22 cellular contexts compared by ENCODE assay signal in genomic region chr13:110037925-110038573, GRCh38.
"Had no signal": no experiment of that assay in that cellular context is flagged by ENCODE, and none has a peak within 500 bp of the region (broad histone marks: within the 10 kb centered on the region; RNA-seq: fewer than 3 reads in every experiment).

No MANE protein-coding gene starts in this region.

- H3K9ac ChIP-seq: neural progenitor cell had no signal

- H3K4me2 ChIP-seq: hepatocyte, neural progenitor cell had no signal

- H3K79me2 ChIP-seq: hepatocyte had no signal

- ATAC-seq: effector memory CD8-positive, alpha-beta T cell; left lung; naive thymus-derived CD8-positive, alpha-beta T cell; upper lobe of right lung had no signal

- H3K4me3 ChIP-seq: breast epithelium, esophagus muscularis mucosa, hepatocyte, left lung, neural progenitor cell, sigmoid colon, thoracic aorta, upper lobe of right lung had no signal

- H3K27ac ChIP-seq: breast epithelium, esophagus muscularis mucosa, hepatocyte, left lung, neural progenitor cell, sigmoid colon, thoracic aorta, upper lobe of right lung had no signal

- DNase-seq: activated CD4-positive, alpha-beta memory T cell treated with anti-CD3 and anti-CD28 coated beads for 36 hours; activated CD4-positive, alpha-beta T cell treated with anti-CD3 and anti-CD28 coated beads for 48 hours; activated naive CD4-positive, alpha-beta T cell treated with Interleukin-2 at 50 U/mL for 16 hours; activated naive CD8-positive, alpha-beta T cell treated with anti-CD3 and anti-CD28 coated beads for 36 hours; activated T-cell treated with anti-CD3 and anti-CD28 coated beads, Interleukin-2, amount 50 U/mL, for 48 hours; effector memory CD8-positive, alpha-beta T cell; glutamatergic neuron; immature natural killer cell; left lung; naive thymus-derived CD8-positive, alpha-beta T cell; sigmoid colon; stimulated activated CD4-positive, alpha-beta T cell treated with anti-CD3 and anti-CD28 coated beads, Interleukin-2, amount 100 ng/mL, for 48 hours; stimulated activated naive CD4-positive, alpha-beta T cell treated with Interleukin-2 at 50 U/mL for 16 hours; upper lobe of right lung had no signal

- FAIRE-seq: colon, endothelial cell of umbilical vein, frontal cortex had no signal

- H3K27me3 ChIP-seq: breast epithelium, esophagus muscularis mucosa, hepatocyte, left lung, neural progenitor cell, sigmoid colon, upper lobe of right lung had no signal

- H3K36me3 ChIP-seq: breast epithelium, esophagus muscularis mucosa, left lung, neural progenitor cell, sigmoid colon, thoracic aorta, upper lobe of right lung had no signal

- H3K9me3 ChIP-seq: breast epithelium, esophagus muscularis mucosa, left lung, sigmoid colon, thoracic aorta, upper lobe of right lung had no signal

- H3K4me1 ChIP-seq: breast epithelium, esophagus muscularis mucosa, left lung, sigmoid colon, upper lobe of right lung had no signal

- H2AFZ ChIP-seq: hepatocyte, neural progenitor cell had no signal
